In the genomic region with DNA sequence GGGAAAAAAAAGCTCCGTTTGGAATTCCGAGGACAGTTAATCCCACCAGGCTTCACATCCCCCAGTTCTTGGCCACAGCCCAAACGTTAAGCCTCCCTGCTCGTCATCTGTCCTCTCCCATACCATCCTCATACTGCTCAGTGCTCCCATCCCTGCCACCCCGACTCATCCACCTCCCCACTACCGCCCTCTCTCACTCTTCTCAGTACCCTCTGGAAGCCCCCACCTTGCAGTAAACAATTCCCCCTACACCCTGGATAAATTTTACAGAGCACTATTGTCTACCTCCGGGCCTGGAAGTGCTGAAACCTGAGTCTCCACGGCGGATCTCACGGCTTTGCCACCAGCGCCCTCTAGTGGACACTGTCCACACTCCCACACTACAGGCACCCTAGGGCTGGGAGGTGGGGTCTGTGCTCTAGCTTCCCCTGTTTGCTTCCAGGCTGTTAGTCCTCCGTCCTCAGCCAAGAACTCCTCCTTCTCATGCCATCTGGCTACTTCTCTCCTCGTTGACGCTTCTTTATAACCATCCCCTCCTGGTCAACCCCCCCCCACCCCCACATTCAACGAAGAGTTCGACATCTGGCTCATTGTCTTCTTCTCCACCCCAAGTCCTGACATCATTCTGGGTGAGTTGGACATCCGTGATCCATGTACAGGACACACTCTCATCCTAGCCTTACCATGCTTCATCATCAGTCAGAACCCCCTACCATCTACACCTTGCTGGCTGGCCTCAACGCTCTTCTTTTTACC, we compare ENCODE assay signal across 8 cellular contexts. TPM values are rescaled to one million over a fixed set of nuclear protein-coding genes. Genes with fewer than 3 reads are reported as not detected.
DNase-seq lines count a peak whose midpoint lies in the region; ATAC-seq lines count a peak whose summit lies in the region.

No MANE protein-coding gene starts in this region.

- ATAC-seq in HG02981 (IDR thresholded peaks at IDR 0.05; ENCODE audit: unreplicated experiment) (peak; percentile 71), left colon (peak; percentile 89)
- peak; percentile 80 for ATAC-seq in central memory CD8-positive, alpha-beta T cell (replicated peaks; ENCODE audit: extremely low read depth, poor library complexity, severe bottlenecking)

- no peaks in the 10 kb centered on the region for H3K9me3 Mint-ChIP-seq in central memory CD8-positive, alpha-beta T cell

- peak; percentile 62 for DNase-seq in activated gamma-delta T cell treated with Interleukin-2 at 50 U/mL for 16 hours
- DNase-seq in activated gamma-delta T cell (lab: John Stamatoyannopoulos, UW): no peak
- peak; percentile 76 for DNase-seq in NCI-H2171 treated with DMSO at 0.1 percent for 48 hours (lab: John Stamatoyannopoulos, UW)
- DNase-seq in activated CD4-positive, CD25-positive, alpha-beta regulatory T cell treated with anti-CD3 and anti-CD28 coated beads, Interleukin-2, amount 50 U/mL, for 16 hours (ENCODE audit: low read depth, low spot score): peak; percentile 43
- peak; percentile 33 to 55 for DNase-seq in central memory CD8-positive, alpha-beta T cell (ENCODE audit: low spot score in 2 of 2)
- peak; percentile 37 to 77 for DNase-seq in left colon
- DNase-seq in stimulated activated CD4-positive, alpha-beta T cell treated with anti-CD3 and anti-CD28 coated beads, Interleukin-4, amount 100 ng/mL, for 1 hour: peak; percentile 67

- H3K4me3 Mint-ChIP-seq in central memory CD8-positive, alpha-beta T cell: no peak overlapping the region

- intact Hi-C loops in left colon (cut with DNase I, micrococcal nuclease): no loop called here

- peaks cover 10% of the 10 kb centered on the region for H3K27me3 Mint-ChIP-seq in central memory CD8-positive, alpha-beta T cell

- peaks cover 11% of the 10 kb centered on the region for H3K4me1 Mint-ChIP-seq in central memory CD8-positive, alpha-beta T cell

- H3K36me3 Mint-ChIP-seq in central memory CD8-positive, alpha-beta T cell (ENCODE audit: insufficient read depth): no peaks in the 10 kb centered on the region

- H3K27ac Mint-ChIP-seq in central memory CD8-positive, alpha-beta T cell (ENCODE audit: low read depth): peak overlapping the region; percentile 42

RNA-seq across cellular contexts. Expression of gene RTL9, which starts 54.5 kb away (rescaled TPM):
- not detected for total RNA-seq in left colon
